21 cellular contexts compared by ENCODE assay signal in genomic region chr3:174957581-174958001, GRCh38.
DNase-seq lines count a peak whose midpoint lies in the region; ATAC-seq, FAIRE-seq and TF ChIP-seq lines count a peak whose summit lies in the region.
"Had no signal": no experiment of that assay in that cellular context is flagged by ENCODE, and none has a peak within 500 bp of the region (broad histone marks: within the 10 kb centered on the region; RNA-seq: fewer than 3 reads in every experiment).

No MANE protein-coding gene starts in this region.

- no peaks in the 10 kb centered on the region for H3K9me3 Mint-ChIP-seq in astrocyte (ENCODE audit: unreplicated experiment)
- H3K9me3 Mint-ChIP-seq: activated naive CD8-positive, alpha-beta T cell treated with anti-CD3 and anti-CD28 coated beads, Interleukin-2, amount 10 ng/mL, durations not matched to agents 7 days and 5 days had no signal

- H3K79me2 ChIP-seq in astrocyte (ENCODE audit: insufficient read depth, low read length), result no peaks in the 10 kb centered on the region

- FAIRE-seq in astrocyte (lab: Jason Lieb, UNC), result peak; percentile 90
- FAIRE-seq in GM19239 (lab: Jason Lieb, UNC), result no peak
- FAIRE-seq: frontal cortex, small intestine had no signal

- H3K4me2 ChIP-seq in astrocyte (ENCODE audit: low read length), result peak overlapping the region; percentile 33

- no peak overlapping the region for H3K4me3 ChIP-seq in astrocyte (ENCODE audit: insufficient read depth, low read depth, low read length)
- H3K4me3 ChIP-seq in fibroblast of the aortic adventitia (ENCODE audit: low read depth, low read length), result no peak overlapping the region
- H3K4me3 ChIP-seq in thoracic aorta, result no peak overlapping the region

- H3K9ac ChIP-seq in astrocyte (ENCODE audit: low read length), result no peak overlapping the region

- H3K4me1 ChIP-seq in astrocyte (ENCODE audit: insufficient read depth, low read length) (peaks cover 20% of the 10 kb centered on the region), thoracic aorta (ENCODE audit: control insufficient read depth in 1 of 2, low read depth in 2 of 2) (peaks cover 10 to 30% of the 10 kb centered on the region in 2 donors)

- peak overlapping the region; percentile 35 for H2AFZ ChIP-seq in astrocyte (ENCODE audit: low read depth, low read length)

- peak overlapping the region; percentile 30 for H3K27ac Mint-ChIP-seq in astrocyte (ENCODE audit: unreplicated experiment)
- H3K27ac Mint-ChIP-seq: activated naive CD8-positive, alpha-beta T cell treated with anti-CD3 and anti-CD28 coated beads, Interleukin-2, amount 10 ng/mL, durations not matched to agents 7 days and 5 days; CD4-positive, CD25-positive, alpha-beta regulatory T cell had no signal

- H3K36me3 ChIP-seq in astrocyte (ENCODE audit: insufficient read depth, low read length) (no peaks in the 10 kb centered on the region), thoracic aorta (no peaks in the 10 kb centered on the region)

- DNase-seq in EL, result peak; percentile 55
- peak; percentile 36 for DNase-seq in astrocyte (ENCODE audit: low read depth)
- DNase-seq in fibroblast of the aortic adventitia (ENCODE audit: low read depth), result peak; percentile 61
- DNase-seq in thoracic aorta (ENCODE audit: low spot score), result no peak
- no peak for DNase-seq in GM19239 (ENCODE audit: insufficient read length, low spot score)
- DNase-seq in SHP77 (lab: John Stamatoyannopoulos, UW), result no peak
- DNase-seq: activated naive CD8-positive, alpha-beta T cell treated with anti-CD3 and anti-CD28 coated beads, Interleukin-2, amount 10 ng/mL, durations not matched to agents 7 days and 5 days; CD4-positive, CD25-positive, alpha-beta regulatory T cell; central memory CD4-positive, alpha-beta T cell; DMS79 treated with DMSO at 0.1 percent for 48 hours; effector memory CD4-positive, alpha-beta T cell; Kasumi-1; left ventricle myocardium superior; NCI-H1417; NCI-H2227 treated with DMSO at 0.1 percent for 48 hours; posterior cingulate gyrus; RPMI8226; small intestine had no signal

- H3K4me1 Mint-ChIP-seq in astrocyte (ENCODE audit: low read depth, unreplicated experiment), result peaks cover 27% of the 10 kb centered on the region
- H3K4me1 Mint-ChIP-seq: activated naive CD8-positive, alpha-beta T cell treated with anti-CD3 and anti-CD28 coated beads, Interleukin-2, amount 10 ng/mL, durations not matched to agents 7 days and 5 days; CD4-positive, CD25-positive, alpha-beta regulatory T cell had no signal

- H3K27ac ChIP-seq in astrocyte (ENCODE audit: low read depth, low read length) (peak overlapping the region; percentile 46), thoracic aorta (peak overlapping the region; percentile 10 to 56)
- H3K27ac ChIP-seq: VCaP had no signal

- H3K27me3 ChIP-seq in astrocyte (ENCODE audit: insufficient read depth, low read length) (no peaks in the 10 kb centered on the region), thoracic aorta (replicated peaks; ENCODE audit: insufficient read depth) (no peaks in the 10 kb centered on the region)

- no peak for TF ChIP-seq CTCF in astrocyte (IDR thresholded peaks at IDR 0.05; ENCODE audit: insufficient read depth, low read depth, low read length)
- TF ChIP-seq CTCF in fibroblast of the aortic adventitia (IDR thresholded peaks at IDR 0.05; ENCODE audit: insufficient read depth, low read length), result no peak
- TF ChIP-seq CTCF in thoracic aorta (IDR thresholded peaks at IDR 0.05), result no peak

- H3K9me3 ChIP-seq in astrocyte (ENCODE audit: insufficient read depth, low read depth, low read length), result no peaks in the 10 kb centered on the region
- H3K9me3 ChIP-seq in thoracic aorta, result no peaks in the 10 kb centered on the region

- H3K27me3 Mint-ChIP-seq in astrocyte (ENCODE audit: low read depth, unreplicated experiment), result no peaks in the 10 kb centered on the region
- H3K27me3 Mint-ChIP-seq: activated naive CD8-positive, alpha-beta T cell treated with anti-CD3 and anti-CD28 coated beads, Interleukin-2, amount 10 ng/mL, durations not matched to agents 7 days and 5 days; CD4-positive, CD25-positive, alpha-beta regulatory T cell had no signal

- ATAC-seq in thoracic aorta (ENCODE audit: insufficient number of reproducible peaks, low FRiP score, low read depth) (no peak), HG03280 (IDR thresholded peaks at IDR 0.05; ENCODE audit: unreplicated experiment) (no peak)
- ATAC-seq: left ventricle myocardium superior had no signal

- H3K36me3 Mint-ChIP-seq in astrocyte (ENCODE audit: low read depth, unreplicated experiment), result no peaks in the 10 kb centered on the region
- H3K36me3 Mint-ChIP-seq: activated naive CD8-positive, alpha-beta T cell treated with anti-CD3 and anti-CD28 coated beads, Interleukin-2, amount 10 ng/mL, durations not matched to agents 7 days and 5 days; CD4-positive, CD25-positive, alpha-beta regulatory T cell had no signal

- no peaks in the 10 kb centered on the region for H4K20me1 ChIP-seq in astrocyte (ENCODE audit: insufficient read depth, low read length)

- H3K4me3 Mint-ChIP-seq in astrocyte (ENCODE audit: unreplicated experiment), result no peak overlapping the region
- H3K4me3 Mint-ChIP-seq: activated naive CD8-positive, alpha-beta T cell treated with anti-CD3 and anti-CD28 coated beads, Interleukin-2, amount 10 ng/mL, durations not matched to agents 7 days and 5 days; CD4-positive, CD25-positive, alpha-beta regulatory T cell had no signal

Comparison
In these comparisons a context has a peak if more than half of its experiments do, and no peak if none do; other contexts are left out.
1. DNase-seq: peak in EL (single experiment), astrocyte (single experiment) and fibroblast of the aortic adventitia (single experiment); none in thoracic aorta (single experiment), GM19239 (single experiment) and SHP77 (0 of 2).